ENCODE assay signal across 9 cellular contexts in genomic region chr2:106065983-106066826, GRCh38.
DNase-seq lines count a peak whose midpoint lies in the region; ATAC-seq and TF ChIP-seq lines count a peak whose summit lies in the region.
"Had no signal": no experiment of that assay in that cellular context is flagged by ENCODE, and none has a peak within 500 bp of the region (broad histone marks: within the 10 kb centered on the region; RNA-seq: fewer than 3 reads in every experiment).

No MANE protein-coding gene starts in this region.

- no peaks in the 10 kb centered on the region for H3K9me3 Mint-ChIP-seq in activated CD4-positive, alpha-beta memory T cell treated with anti-CD3 and anti-CD28 coated beads for 36 hours

- intact Hi-C loops in activated CD4-positive, alpha-beta memory T cell treated with anti-CD3 and anti-CD28 coated beads for 36 hours (cut with micrococcal nuclease), result no loop called here
- intact Hi-C loops in right cardiac atrium (cut with DNase I), result no loop called here
- intact Hi-C loops in ovary (cut with DNase I), result no loop called here

- WGBS in right cardiac atrium, result 60% methylated on average over 26 of the region's 26 CpGs
- WGBS in ovary, 3 donors, result 79 to 85% (median 80%) methylated on average over 26 of the region's 26 CpGs
- 29% methylated on average over 26 of the region's 26 CpGs for WGBS in mesenchymal stem cell

- CTCF ChIA-PET in activated CD4-positive, alpha-beta memory T cell treated with anti-CD3 and anti-CD28 coated beads for 36 hours (lab: Charles Lee), result no interaction called here

- peak overlapping the region in 1 of 2 experiments; percentile 56 for H3K23ac ChIP-seq in mesenchymal stem cell (ENCODE audit: low read length in 2 of 2)

- H3K27me3 Mint-ChIP-seq in activated CD4-positive, alpha-beta memory T cell treated with anti-CD3 and anti-CD28 coated beads for 36 hours, result peaks cover 15% of the 10 kb centered on the region

- H4K8ac ChIP-seq in mesenchymal stem cell (ENCODE audit: low read length), result no peak overlapping the region

- DNase-seq in Ammon's horn (ENCODE audit: low spot score) (peak; percentile 22), right cardiac atrium (peak in 1 of 3 donors; percentile 51), ovary (no peak), DMS153 treated with DMSO at 0.1 percent for 48 hours (lab: John Stamatoyannopoulos, UW; ENCODE audit: unreplicated experiment) (no peak), mesenchymal stem cell (no peak), activated gamma-delta T cell (lab: John Stamatoyannopoulos, UW) (no peak)
- no peak for DNase-seq in activated CD4-positive, alpha-beta memory T cell treated with anti-CD3 and anti-CD28 coated beads for 36 hours
- DNase-seq in activated CD8-positive, alpha-beta memory T cell treated with anti-CD3 and anti-CD28 coated beads, Interleukin-2, amount 50 U/mL, for 48 hours, result no peak
- DNase-seq: NCI-H1436 treated with DMSO at 0.1 percent for 48 hours had no signal

- peak; percentile 8 to 25 for ATAC-seq in right cardiac atrium

- H2BK12ac ChIP-seq in mesenchymal stem cell (ENCODE audit: low read length in 2 of 2), result no peak overlapping the region

- H3K9ac ChIP-seq in mesenchymal stem cell (ENCODE audit: low read length), result no peak overlapping the region

- no peak for TF ChIP-seq POLR2A in ovary (IDR thresholded peaks at IDR 0.05)

- no peaks in the 10 kb centered on the region for H3K79me1 ChIP-seq in mesenchymal stem cell (replicated peaks; ENCODE audit: low read length, poor library complexity, severe bottlenecking)

- H3K4me1 ChIP-seq in right cardiac atrium (ENCODE audit: control insufficient read depth, insufficient read depth, low read length) (no peaks in the 10 kb centered on the region), ovary (ENCODE audit: insufficient read depth) (peaks cover 6% of the 10 kb centered on the region), mesenchymal stem cell (ENCODE audit: control insufficient read depth, insufficient read depth, low read depth, low read length) (peaks cover 8% of the 10 kb centered on the region)

- H3K36me3 ChIP-seq in ovary (no peaks in the 10 kb centered on the region), mesenchymal stem cell (ENCODE audit: control insufficient read depth in 1 of 2, insufficient read depth in 2 of 2, low read depth in 1 of 2, low read length in 2 of 2) (no peaks in the 10 kb centered on the region)

- TF ChIP-seq CTCF in ovary (IDR thresholded peaks at IDR 0.05), result no peak

- no peak overlapping the region for H2BK120ac ChIP-seq in mesenchymal stem cell (ENCODE audit: low read depth, low read length)

- H2AFZ ChIP-seq in mesenchymal stem cell (ENCODE audit: low read depth, low read length), result no peak overlapping the region

- TF ChIP-seq EP300 in ovary (IDR thresholded peaks at IDR 0.05), result no peak

- no peak overlapping the region for H2BK5ac ChIP-seq in mesenchymal stem cell (ENCODE audit: low read depth, low read length, poor library complexity, severe bottlenecking)

- H2AK5ac ChIP-seq in mesenchymal stem cell (ENCODE audit: low read length, severe bottlenecking), result no peak overlapping the region

- H3K27ac ChIP-seq in right cardiac atrium (ENCODE audit: low read length) (no peak overlapping the region), ovary (no peak overlapping the region), mesenchymal stem cell (ENCODE audit: low read length, poor library complexity, severe bottlenecking) (no peak overlapping the region)

- H3K4me2 ChIP-seq in mesenchymal stem cell (ENCODE audit: low read length, poor library complexity, severe bottlenecking), result no peak overlapping the region

- H3K4me1 Mint-ChIP-seq in activated CD4-positive, alpha-beta memory T cell treated with anti-CD3 and anti-CD28 coated beads for 36 hours (ENCODE audit: low read depth), result peaks cover 5% of the 10 kb centered on the region

- H3K27me3 ChIP-seq in right cardiac atrium (ENCODE audit: control insufficient read depth, insufficient read depth) (no peaks in the 10 kb centered on the region), ovary (no peaks in the 10 kb centered on the region), mesenchymal stem cell (ENCODE audit: control insufficient read depth in 1 of 2, insufficient read depth in 1 of 2, low read length in 2 of 2) (peaks cover 38 to 43% of the 10 kb centered on the region in 2 experiments)

- H3K14ac ChIP-seq in mesenchymal stem cell (ENCODE audit: low read length in 2 of 2), result peak overlapping the region in 1 of 2 experiments; percentile 53

- H4K91ac ChIP-seq in mesenchymal stem cell (ENCODE audit: low read length), result no peak overlapping the region

- no peaks in the 10 kb centered on the region for H3K36me3 Mint-ChIP-seq in activated CD4-positive, alpha-beta memory T cell treated with anti-CD3 and anti-CD28 coated beads for 36 hours

- no peak overlapping the region for H2BK15ac ChIP-seq in mesenchymal stem cell (ENCODE audit: low read depth, poor library complexity, severe bottlenecking)

- H3K27ac Mint-ChIP-seq in activated CD4-positive, alpha-beta memory T cell treated with anti-CD3 and anti-CD28 coated beads for 36 hours, result no peak overlapping the region

- POLR2A ChIA-PET in activated CD4-positive, alpha-beta memory T cell treated with anti-CD3 and anti-CD28 coated beads for 36 hours (lab: Charles Lee), result no interaction called here

- H3K4me3 ChIP-seq in right cardiac atrium (ENCODE audit: low read length) (peak overlapping the region; percentile 36), ovary (peak overlapping the region; percentile 34), mesenchymal stem cell (ENCODE audit: insufficient read depth in 1 of 2, low read depth in 1 of 2, low read length in 2 of 2) (no peak overlapping the region)

- no peak overlapping the region for H3K18ac ChIP-seq in mesenchymal stem cell (ENCODE audit: low read depth in 1 of 2, low read length in 2 of 2)

- peak overlapping the region; percentile 59 for H3K4me3 Mint-ChIP-seq in activated CD4-positive, alpha-beta memory T cell treated with anti-CD3 and anti-CD28 coated beads for 36 hours

- no peak overlapping the region for H3K4ac ChIP-seq in mesenchymal stem cell (ENCODE audit: low read depth in 1 of 2, low read length in 2 of 2)

- no peaks in the 10 kb centered on the region for H3K9me3 ChIP-seq in right cardiac atrium (ENCODE audit: control insufficient read depth, low read length)
- no peaks in the 10 kb centered on the region for H3K9me3 ChIP-seq in ovary
- H3K9me3 ChIP-seq in mesenchymal stem cell (ENCODE audit: control insufficient read depth, low read length), result no peaks in the 10 kb centered on the region

Comparison
In these comparisons a context has a peak if more than half of its experiments do, and no peak if none do; other contexts are left out.
1. H3K4me3 ChIP-seq: peak in right cardiac atrium (single experiment) and ovary (single experiment); none in mesenchymal stem cell (0 of 2).